ENCODE assay signal across 22 cellular contexts in genomic region chr3:105108823-105109222, GRCh38.
DNase-seq lines count a peak whose midpoint lies in the region; ATAC-seq, FAIRE-seq and TF ChIP-seq lines count a peak whose summit lies in the region.
"Had no signal": no experiment of that assay in that cellular context is flagged by ENCODE, and none has a peak within 500 bp of the region (broad histone marks: within the 10 kb centered on the region; RNA-seq: fewer than 3 reads in every experiment).

No MANE protein-coding gene starts in this region.

- TF ChIP-seq EP300 in SK-N-SH (IDR thresholded peaks at IDR 0.05; ENCODE audit: borderline replicate concordance in 1 of 2, low read depth in 1 of 2, low read length in 1 of 2): no peak

- intact Hi-C loops in activated CD4-positive, alpha-beta T cell treated with anti-CD3 and anti-CD28 coated beads for 36 hours (cut with DNase I, micrococcal nuclease): no loop called here

- H3K9me3 Mint-ChIP-seq in activated CD4-positive, alpha-beta T cell treated with anti-CD3 and anti-CD28 coated beads for 36 hours (ENCODE audit: low read depth): peaks cover 10% of the 10 kb centered on the region

- H3K27ac ChIP-seq in SK-N-SH (ENCODE audit: low read depth in 2 of 2, low read length in 1 of 2): no peak overlapping the region
- H3K27ac ChIP-seq: C4-2B had no signal

- H3K9me2 ChIP-seq in SK-N-SH: no peaks in the 10 kb centered on the region

- no peak overlapping the region for H3K4me3 Mint-ChIP-seq in activated CD4-positive, alpha-beta T cell treated with anti-CD3 and anti-CD28 coated beads for 36 hours

- CTCF ChIA-PET in SK-N-SH (lab: Yijun Ruan, JAX): interaction anchor here (1.0 kb wide), 1 partner anchor 14 kb away, joined by 3 read pairs; no protein-coding TSS in a partner anchor
- CTCF ChIA-PET in activated CD4-positive, alpha-beta T cell treated with anti-CD3 and anti-CD28 coated beads for 36 hours (lab: Charles Lee): interaction anchor here (0.7 kb wide), 1 partner anchor 16 kb away, joined by 3 read pairs; no protein-coding TSS in a partner anchor

- H3K27me3 Mint-ChIP-seq in activated CD4-positive, alpha-beta T cell treated with anti-CD3 and anti-CD28 coated beads for 36 hours: no peaks in the 10 kb centered on the region

- no peak for TF ChIP-seq RAD21 in SK-N-SH (IDR thresholded peaks at IDR 0.05; ENCODE audit: low read length)

- H3K4me2 ChIP-seq in SK-N-SH: no peak overlapping the region

- POLR2A ChIA-PET in SK-N-SH (lab: Yijun Ruan, JAX): no interaction called here
- POLR2A ChIA-PET in activated CD4-positive, alpha-beta T cell treated with anti-CD3 and anti-CD28 coated beads for 36 hours (lab: Charles Lee): no interaction called here

- H3K9ac ChIP-seq in SK-N-SH: no peak overlapping the region

- TF ChIP-seq CTCF in SK-N-SH (IDR thresholded peaks at IDR 0.05) (no peak), bronchial epithelial cell (IDR thresholded peaks at IDR 0.05; ENCODE audit: insufficient read depth, low read length, severe bottlenecking) (no peak), epithelial cell of esophagus (IDR thresholded peaks at IDR 0.05; ENCODE audit: insufficient read depth, low read depth, low read length, missing control alignments) (no peak)

- H3K79me2 ChIP-seq in SK-N-SH (ENCODE audit: insufficient read depth): no peaks in the 10 kb centered on the region

- DNase-seq in SK-N-SH: no peak
- DNase-seq in bronchial epithelial cell (ENCODE audit: low read depth): peak; percentile 38
- peak; percentile 18 for DNase-seq in epithelial cell of esophagus (ENCODE audit: low read depth)
- DNase-seq in renal cortical epithelial cell (ENCODE audit: low read depth): peak; percentile 61
- no peak for DNase-seq in activated CD4-positive, alpha-beta T cell treated with anti-CD3 and anti-CD28 coated beads for 36 hours
- DNase-seq: 8988T, AML-193, GF-D8, KBM-7, MM.1S, NCI-H1048, NCI-H1436, NCI-H2029, NCI-H345, NCI-H524, NCI-H774, Right ventricle myocardium superior had no signal

- H3K36me3 Mint-ChIP-seq in activated CD4-positive, alpha-beta T cell treated with anti-CD3 and anti-CD28 coated beads for 36 hours (ENCODE audit: low read depth): no peaks in the 10 kb centered on the region

- 30% methylated on average over 1 of the region's 1 CpG for WGBS in SK-N-SH (ENCODE audit: low lambda C conversion rate)

- no peaks in the 10 kb centered on the region for H3F3A ChIP-seq in SK-N-SH (replicated peaks; ENCODE audit: insufficient read depth)

- H3K27me3 ChIP-seq in SK-N-SH (ENCODE audit: insufficient read depth): no peaks in the 10 kb centered on the region
- no peaks in the 10 kb centered on the region for H3K27me3 ChIP-seq in bronchial epithelial cell (ENCODE audit: control insufficient read depth, insufficient read depth, low read length)

- H3K9me3 ChIP-seq in SK-N-SH: no peaks in the 10 kb centered on the region

- ATAC-seq in SK-N-SH treated with all-trans-retinoic acid at 6 μM for 48 hours (no peak), GM18868 (IDR thresholded peaks at IDR 0.05; ENCODE audit: unreplicated experiment) (no peak), HG03354 (IDR thresholded peaks at IDR 0.05; ENCODE audit: poor library complexity, severe bottlenecking, unreplicated experiment) (no peak)
- no peak for ATAC-seq in activated CD4-positive, alpha-beta T cell treated with anti-CD3 and anti-CD28 coated beads for 36 hours

- FAIRE-seq in bronchial epithelial cell (lab: Jason Lieb, UNC): no peak
- FAIRE-seq: GM19239 had no signal

- no peaks in the 10 kb centered on the region for H4K20me1 ChIP-seq in SK-N-SH (ENCODE audit: insufficient read depth)

- no peaks in the 10 kb centered on the region for H3K36me3 ChIP-seq in SK-N-SH (replicated peaks in 1 of 2; ENCODE audit: control insufficient read depth in 1 of 2, insufficient read depth in 2 of 2, low read length in 1 of 2)
- H3K36me3 ChIP-seq in bronchial epithelial cell (ENCODE audit: control insufficient read depth, insufficient read depth, low read length): no peaks in the 10 kb centered on the region

- H3K4me1 Mint-ChIP-seq in activated CD4-positive, alpha-beta T cell treated with anti-CD3 and anti-CD28 coated beads for 36 hours: no peaks in the 10 kb centered on the region

- H3K27ac Mint-ChIP-seq in activated CD4-positive, alpha-beta T cell treated with anti-CD3 and anti-CD28 coated beads for 36 hours: no peak overlapping the region

- H3K4me3 ChIP-seq in SK-N-SH (ENCODE audit: low read depth in 2 of 2, low read length in 1 of 2): no peak overlapping the region
- H3K4me3 ChIP-seq in bronchial epithelial cell (ENCODE audit: low read depth, low read length): no peak overlapping the region
- no peak overlapping the region for H3K4me3 ChIP-seq in epithelial cell of esophagus (ENCODE audit: low read length)

- no peaks in the 10 kb centered on the region for H3K4me1 ChIP-seq in SK-N-SH (ENCODE audit: control insufficient read depth in 1 of 2, insufficient read depth in 2 of 2, low read depth in 1 of 2, low read length in 1 of 2)

- H2AFZ ChIP-seq in SK-N-SH (ENCODE audit: low read depth): peak overlapping the region; percentile 8; the same call in 1 of the 2 replicates

TF ChIP-seq in SK-N-SH, 30 proteins besides CTCF, POLR2A, EP300 and RAD21:
- no peak for TF ChIP-seq CHD2 (IDR thresholded peaks at IDR 0.05; ENCODE audit: low read length, partially characterized antibody)

TF ChIP-seq in SK-N-SH treated with all-trans-retinoic acid at 6 μM for 48 hours, 23 proteins besides CTCF, POLR2A, EP300 and RAD21:
- TF ChIP-seq ZNF565 (CRISPR knock-in tag; conservative IDR thresholded peaks at IDR 0.05; ENCODE audit: low read depth) (no peak), TOX (CRISPR knock-in tag; IDR thresholded peaks at IDR 0.05; ENCODE audit: borderline replicate concordance) (no peak), CREB5 (CRISPR knock-in tag; IDR thresholded peaks at IDR 0.05; ENCODE audit: low read depth) (no peak), ZC3H10 (CRISPR knock-in tag; IDR thresholded peaks at IDR 0.05) (no peak)
- TF ChIP-seq, protein P1, sequence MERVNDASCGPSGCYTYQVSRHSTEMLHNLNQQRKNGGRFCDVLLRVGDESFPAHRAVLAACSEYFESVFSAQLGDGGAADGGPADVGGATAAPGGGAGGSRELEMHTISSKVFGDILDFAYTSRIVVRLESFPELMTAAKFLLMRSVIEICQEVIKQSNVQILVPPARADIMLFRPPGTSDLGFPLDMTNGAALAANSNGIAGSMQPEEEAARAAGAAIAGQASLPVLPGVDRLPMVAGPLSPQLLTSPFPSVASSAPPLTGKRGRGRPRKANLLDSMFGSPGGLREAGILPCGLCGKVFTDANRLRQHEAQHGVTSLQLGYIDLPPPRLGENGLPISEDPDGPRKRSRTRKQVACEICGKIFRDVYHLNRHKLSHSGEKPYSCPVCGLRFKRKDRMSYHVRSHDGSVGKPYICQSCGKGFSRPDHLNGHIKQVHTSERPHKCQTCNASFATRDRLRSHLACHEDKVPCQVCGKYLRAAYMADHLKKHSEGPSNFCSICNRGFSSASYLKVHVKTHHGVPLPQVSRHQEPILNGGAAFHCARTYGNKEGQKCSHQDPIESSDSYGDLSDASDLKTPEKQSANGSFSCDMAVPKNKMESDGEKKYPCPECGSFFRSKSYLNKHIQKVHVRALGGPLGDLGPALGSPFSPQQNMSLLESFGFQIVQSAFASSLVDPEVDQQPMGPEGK (CRISPR knock-in tag; IDR thresholded peaks at IDR 0.05; ENCODE audit: borderline replicate concordance): no peak

Comparison
In these comparisons a context has a peak if more than half of its experiments do, and no peak if none do; other contexts are left out.
1. DNase-seq: peak in bronchial epithelial cell (single experiment), epithelial cell of esophagus (single experiment) and renal cortical epithelial cell (single experiment); none in SK-N-SH (single experiment) and activated CD4-positive, alpha-beta T cell treated with anti-CD3 and anti-CD28 coated beads for 36 hours (single experiment).